ENCODE assay signal across 1 cellular context in the genomic region with DNA sequence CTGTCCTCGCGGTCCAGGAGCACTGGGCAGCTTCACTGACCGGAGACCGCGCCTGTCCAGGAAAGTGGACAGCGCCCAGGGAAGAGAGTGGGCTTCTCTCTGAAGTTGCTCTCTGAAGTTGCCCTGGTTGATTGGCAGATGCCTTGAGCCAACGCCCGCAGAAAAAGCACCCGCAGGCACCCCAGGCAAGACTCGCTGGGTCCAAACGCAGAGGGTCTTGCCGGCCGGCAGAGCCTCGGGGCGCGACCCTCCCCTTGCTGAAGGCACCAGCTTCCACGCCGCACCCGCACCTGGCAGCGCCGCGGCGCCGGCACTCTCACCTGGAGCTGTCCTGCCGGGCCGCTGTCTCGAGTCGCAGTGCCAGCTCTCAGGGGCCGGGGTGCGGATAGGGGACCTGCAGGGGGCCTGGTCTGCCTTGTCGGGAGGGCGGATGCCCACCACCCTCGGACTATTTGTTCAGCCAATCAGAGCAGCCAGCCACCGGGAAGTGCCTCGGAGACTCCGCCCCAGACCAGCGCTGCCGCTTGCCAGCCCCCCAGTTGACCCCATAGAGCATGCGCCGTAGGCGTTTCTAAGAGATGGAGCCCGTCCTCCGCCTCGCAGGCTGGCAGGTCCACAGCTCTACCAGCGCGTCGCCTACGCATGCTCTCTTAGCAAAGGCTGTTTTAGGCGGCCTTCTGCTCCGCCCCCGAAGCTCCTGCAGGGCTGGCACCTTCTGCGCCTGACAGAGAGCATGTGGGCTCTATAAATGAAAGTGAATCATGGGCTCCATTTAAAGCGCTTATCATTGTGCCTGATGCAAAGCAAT.
TF ChIP-seq lines count a peak whose summit lies in the region.

LIPA (minus strand) TSS at position 359 of the 808 bp plus-strand sequence. CDS start 4,127 bp downstream, outside the sequence.

TF ChIP-seq in HEK293, 187 proteins besides CTCF, POLR2A, EP300 and RAD21 (continued from another document and continues in another):
- TF ChIP-seq, protein P1, sequence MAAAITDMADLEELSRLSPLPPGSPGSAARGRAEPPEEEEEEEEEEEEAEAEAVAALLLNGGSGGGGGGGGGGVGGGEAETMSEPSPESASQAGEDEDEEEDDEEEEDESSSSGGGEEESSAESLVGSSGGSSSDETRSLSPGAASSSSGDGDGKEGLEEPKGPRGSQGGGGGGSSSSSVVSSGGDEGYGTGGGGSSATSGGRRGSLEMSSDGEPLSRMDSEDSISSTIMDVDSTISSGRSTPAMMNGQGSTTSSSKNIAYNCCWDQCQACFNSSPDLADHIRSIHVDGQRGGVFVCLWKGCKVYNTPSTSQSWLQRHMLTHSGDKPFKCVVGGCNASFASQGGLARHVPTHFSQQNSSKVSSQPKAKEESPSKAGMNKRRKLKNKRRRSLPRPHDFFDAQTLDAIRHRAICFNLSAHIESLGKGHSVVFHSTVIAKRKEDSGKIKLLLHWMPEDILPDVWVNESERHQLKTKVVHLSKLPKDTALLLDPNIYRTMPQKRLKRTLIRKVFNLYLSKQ (tag by site-specific recombination; IDR thresholded peaks at IDR 0.05; ENCODE audit: borderline replicate concordance): no peak
- TF ChIP-seq ZEB2 (tag by site-specific recombination; IDR thresholded peaks at IDR 0.05) (peak; percentile 57; the same call in 1 of the 2 replicates), INSM2 (tag by site-specific recombination; IDR thresholded peaks at IDR 0.05) (no peak), ZNF16 (tag by site-specific recombination; IDR thresholded peaks at IDR 0.05; ENCODE audit: low read depth) (no peak), ZNF626 (tag by site-specific recombination; IDR thresholded peaks at IDR 0.05) (no peak), ZNF707 (tag by site-specific recombination; IDR thresholded peaks at IDR 0.05) (no peak), ZNF266 (tag by site-specific recombination; IDR thresholded peaks at IDR 0.05; ENCODE audit: low read depth) (no peak), ZNF335 (tag by site-specific recombination; conservative IDR thresholded peaks at IDR 0.05) (peak; percentile 96), ZNF610 (tag by site-specific recombination; IDR thresholded peaks at IDR 0.05; ENCODE audit: borderline replicate concordance) (no peak), OVOL3 (tag by site-specific recombination; IDR thresholded peaks at IDR 0.05) (no peak), SP3 (tag by site-specific recombination; IDR thresholded peaks at IDR 0.05) (peak; percentile 65), ZNF146 (tag by site-specific recombination; IDR thresholded peaks at IDR 0.05) (no peak), ZNF561 (tag by site-specific recombination; IDR thresholded peaks at IDR 0.05; ENCODE audit: borderline replicate concordance) (peak; percentile 52; the same call in 1 of the 2 replicates), ZSCAN16 (tag by site-specific recombination; IDR thresholded peaks at IDR 0.05) (no peak), ZNF391 (tag by site-specific recombination; IDR thresholded peaks at IDR 0.05; ENCODE audit: borderline replicate concordance, low read depth) (no peak), SETDB1 (IDR thresholded peaks at IDR 0.05; ENCODE audit: insufficient read length, low read length) (no peak), ZNF549 (tag by site-specific recombination; IDR thresholded peaks at IDR 0.05) (peak; percentile 93), ZNF138 (tag by site-specific recombination; IDR thresholded peaks at IDR 0.05; ENCODE audit: borderline replicate concordance) (no peak), ZNF140 (tag by site-specific recombination; IDR thresholded peaks at IDR 0.05) (no peak), ZNF239 (tag by site-specific recombination; IDR thresholded peaks at IDR 0.05) (no peak), ZNF24 (tag by site-specific recombination; IDR thresholded peaks at IDR 0.05) (no peak; the same call in 1 of the 2 replicates), KLF7 (tag by site-specific recombination; IDR thresholded peaks at IDR 0.05; ENCODE audit: borderline replicate concordance) (no peak), MZF1 (tag by site-specific recombination; IDR thresholded peaks at IDR 0.05; ENCODE audit: borderline replicate concordance) (no peak), HOXA7 (CRISPR knock-in tag; IDR thresholded peaks at IDR 0.05; ENCODE audit: borderline replicate concordance) (no peak), TCF7L2 (IDR thresholded peaks at IDR 0.05; ENCODE audit: borderline replicate concordance, low read depth, low read length) (no peak), MYNN (tag by site-specific recombination; IDR thresholded peaks at IDR 0.05; ENCODE audit: borderline replicate concordance) (no peak), PRDM10 (tag by site-specific recombination; IDR thresholded peaks at IDR 0.05) (no peak), KLF8 (tag by site-specific recombination; IDR thresholded peaks at IDR 0.05) (peak; percentile 42; the same call in 1 of the 2 replicates), YY1 (tag by site-specific recombination; IDR thresholded peaks at IDR 0.05) (no peak), ZSCAN4 (tag by site-specific recombination; IDR thresholded peaks at IDR 0.05) (no peak), ZFP37 (tag by site-specific recombination; IDR thresholded peaks at IDR 0.05) (peak; percentile 65; the same call in 1 of the 2 replicates), ZNF248 (tag by site-specific recombination; IDR thresholded peaks at IDR 0.05) (no peak)
- TF ChIP-seq, protein P2, sequence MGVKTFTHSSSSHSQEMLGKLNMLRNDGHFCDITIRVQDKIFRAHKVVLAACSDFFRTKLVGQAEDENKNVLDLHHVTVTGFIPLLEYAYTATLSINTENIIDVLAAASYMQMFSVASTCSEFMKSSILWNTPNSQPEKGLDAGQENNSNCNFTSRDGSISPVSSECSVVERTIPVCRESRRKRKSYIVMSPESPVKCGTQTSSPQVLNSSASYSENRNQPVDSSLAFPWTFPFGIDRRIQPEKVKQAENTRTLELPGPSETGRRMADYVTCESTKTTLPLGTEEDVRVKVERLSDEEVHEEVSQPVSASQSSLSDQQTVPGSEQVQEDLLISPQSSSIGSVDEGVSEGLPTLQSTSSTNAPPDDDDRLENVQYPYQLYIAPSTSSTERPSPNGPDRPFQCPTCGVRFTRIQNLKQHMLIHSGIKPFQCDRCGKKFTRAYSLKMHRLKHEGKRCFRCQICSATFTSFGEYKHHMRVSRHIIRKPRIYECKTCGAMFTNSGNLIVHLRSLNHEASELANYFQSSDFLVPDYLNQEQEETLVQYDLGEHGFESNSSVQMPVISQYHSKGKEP (tag by site-specific recombination; IDR thresholded peaks at IDR 0.05): 0 out of 2 replicates have a peak, but pooled peaks have one; percentile 20
- TF ChIP-seq, protein P3, sequence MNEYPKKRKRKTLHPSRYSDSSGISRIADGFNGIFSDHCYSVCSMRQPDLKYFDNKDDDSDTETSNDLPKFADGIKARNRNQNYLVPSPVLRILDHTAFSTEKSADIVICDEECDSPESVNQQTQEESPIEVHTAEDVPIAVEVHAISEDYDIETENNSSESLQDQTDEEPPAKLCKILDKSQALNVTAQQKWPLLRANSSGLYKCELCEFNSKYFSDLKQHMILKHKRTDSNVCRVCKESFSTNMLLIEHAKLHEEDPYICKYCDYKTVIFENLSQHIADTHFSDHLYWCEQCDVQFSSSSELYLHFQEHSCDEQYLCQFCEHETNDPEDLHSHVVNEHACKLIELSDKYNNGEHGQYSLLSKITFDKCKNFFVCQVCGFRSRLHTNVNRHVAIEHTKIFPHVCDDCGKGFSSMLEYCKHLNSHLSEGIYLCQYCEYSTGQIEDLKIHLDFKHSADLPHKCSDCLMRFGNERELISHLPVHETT (tag by site-specific recombination; IDR thresholded peaks at IDR 0.05): no peak
- TF ChIP-seq, protein P4, sequence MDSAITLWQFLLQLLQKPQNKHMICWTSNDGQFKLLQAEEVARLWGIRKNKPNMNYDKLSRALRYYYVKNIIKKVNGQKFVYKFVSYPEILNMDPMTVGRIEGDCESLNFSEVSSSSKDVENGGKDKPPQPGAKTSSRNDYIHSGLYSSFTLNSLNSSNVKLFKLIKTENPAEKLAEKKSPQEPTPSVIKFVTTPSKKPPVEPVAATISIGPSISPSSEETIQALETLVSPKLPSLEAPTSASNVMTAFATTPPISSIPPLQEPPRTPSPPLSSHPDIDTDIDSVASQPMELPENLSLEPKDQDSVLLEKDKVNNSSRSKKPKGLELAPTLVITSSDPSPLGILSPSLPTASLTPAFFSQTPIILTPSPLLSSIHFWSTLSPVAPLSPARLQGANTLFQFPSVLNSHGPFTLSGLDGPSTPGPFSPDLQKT (IDR thresholded peaks at IDR 0.05; ENCODE audit: borderline replicate concordance, low read depth, low read length): no peak
- TF ChIP-seq, protein P5, sequence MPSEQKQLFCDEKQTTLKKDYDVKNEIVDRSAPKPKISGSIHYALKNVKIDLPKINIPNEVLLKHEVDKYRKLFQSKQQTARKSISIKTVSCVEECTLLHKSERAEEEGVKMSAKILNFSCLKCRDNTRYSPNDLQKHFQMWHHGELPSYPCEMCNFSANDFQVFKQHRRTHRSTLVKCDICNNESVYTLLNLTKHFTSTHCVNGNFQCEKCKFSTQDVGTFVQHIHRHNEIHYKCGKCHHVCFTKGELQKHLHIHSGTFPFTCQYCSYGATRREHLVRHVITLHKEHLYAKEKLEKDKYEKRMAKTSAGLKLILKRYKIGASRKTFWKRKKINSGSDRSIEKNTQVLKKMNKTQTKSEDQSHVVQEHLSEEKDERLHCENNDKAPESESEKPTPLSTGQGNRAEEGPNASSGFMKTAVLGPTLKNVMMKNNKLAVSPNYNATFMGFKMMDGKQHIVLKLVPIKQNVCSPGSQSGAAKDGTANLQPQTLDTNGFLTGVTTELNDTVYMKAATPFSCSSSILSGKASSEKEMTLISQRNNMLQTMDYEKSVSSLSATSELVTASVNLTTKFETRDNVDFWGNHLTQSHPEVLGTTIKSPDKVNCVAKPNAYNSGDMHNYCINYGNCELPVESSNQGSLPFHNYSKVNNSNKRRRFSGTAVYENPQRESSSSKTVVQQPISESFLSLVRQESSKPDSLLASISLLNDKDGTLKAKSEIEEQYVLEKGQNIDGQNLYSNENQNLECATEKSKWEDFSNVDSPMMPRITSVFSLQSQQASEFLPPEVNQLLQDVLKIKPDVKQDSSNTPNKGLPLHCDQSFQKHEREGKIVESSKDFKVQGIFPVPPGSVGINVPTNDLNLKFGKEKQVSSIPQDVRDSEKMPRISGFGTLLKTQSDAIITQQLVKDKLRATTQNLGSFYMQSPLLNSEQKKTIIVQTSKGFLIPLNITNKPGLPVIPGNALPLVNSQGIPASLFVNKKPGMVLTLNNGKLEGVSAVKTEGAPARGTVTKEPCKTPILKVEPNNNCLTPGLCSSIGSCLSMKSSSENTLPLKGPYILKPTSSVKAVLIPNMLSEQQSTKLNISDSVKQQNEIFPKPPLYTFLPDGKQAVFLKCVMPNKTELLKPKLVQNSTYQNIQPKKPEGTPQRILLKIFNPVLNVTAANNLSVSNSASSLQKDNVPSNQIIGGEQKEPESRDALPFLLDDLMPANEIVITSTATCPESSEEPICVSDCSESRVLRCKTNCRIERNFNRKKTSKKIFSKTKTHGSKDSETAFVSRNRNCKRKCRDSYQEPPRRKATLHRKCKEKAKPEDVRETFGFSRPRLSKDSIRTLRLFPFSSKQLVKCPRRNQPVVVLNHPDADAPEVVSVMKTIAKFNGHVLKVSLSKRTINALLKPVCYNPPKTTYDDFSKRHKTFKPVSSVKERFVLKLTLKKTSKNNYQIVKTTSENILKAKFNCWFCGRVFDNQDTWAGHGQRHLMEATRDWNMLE (tag by site-specific recombination; conservative IDR thresholded peaks at IDR 0.05; ENCODE audit: low read depth): no peak
- TF ChIP-seq, protein P6, sequence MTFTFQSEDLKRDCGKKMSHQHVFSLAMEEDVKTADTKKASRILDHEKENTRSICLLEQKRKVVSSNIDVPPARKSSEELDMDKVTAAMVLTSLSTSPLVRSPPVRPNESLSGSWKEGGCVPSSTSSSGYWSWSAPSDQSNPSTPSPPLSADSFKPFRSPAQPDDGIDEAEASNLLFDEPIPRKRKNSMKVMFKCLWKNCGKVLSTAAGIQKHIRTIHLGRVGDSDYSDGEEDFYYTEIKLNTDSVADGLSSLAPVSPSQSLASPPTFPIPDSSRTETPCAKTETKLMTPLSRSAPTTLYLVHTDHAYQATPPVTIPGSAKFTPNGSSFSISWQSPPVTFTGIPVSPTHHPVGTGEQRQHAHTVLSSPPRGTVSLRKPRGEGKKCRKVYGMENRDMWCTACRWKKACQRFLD (tag by site-specific recombination; IDR thresholded peaks at IDR 0.05): no peak
